Comparison of ENCODE assay signal across 8 cellular contexts in the genomic region with DNA sequence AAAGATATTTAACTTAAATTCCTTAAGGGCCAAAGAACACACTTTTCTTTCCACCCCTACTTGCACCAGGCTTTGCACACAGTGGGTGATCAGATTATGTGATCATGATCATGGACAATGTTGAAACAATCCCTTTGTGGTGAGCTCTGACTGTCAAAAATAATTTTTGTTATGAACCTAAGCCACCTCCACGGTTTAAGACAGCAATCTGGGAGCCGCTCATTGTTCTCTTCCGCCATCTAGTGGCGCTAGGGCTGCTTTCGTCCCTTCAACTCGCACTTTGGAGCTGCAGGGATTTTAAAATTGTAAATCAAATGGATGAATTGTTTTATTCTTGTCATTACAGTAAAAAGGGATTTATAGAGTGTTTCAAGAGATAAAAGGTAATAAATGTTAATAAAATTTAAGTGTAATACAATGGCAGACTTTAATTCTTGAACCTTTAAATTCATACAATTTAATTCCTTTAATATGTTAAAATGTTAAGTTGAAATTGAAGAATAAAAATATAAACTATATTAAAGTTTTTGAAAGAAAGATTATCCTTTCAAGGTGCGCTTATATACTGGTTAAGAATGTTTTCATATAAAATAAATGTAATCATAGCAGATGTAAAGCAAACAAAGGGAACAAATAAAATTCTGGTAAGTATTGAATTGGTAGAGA. TPM values are rescaled to one million over a fixed set of nuclear protein-coding genes. Genes with fewer than 3 reads are reported as not detected.
A peak's percentile ranks its signal among the peaks of the same experiment; 100 is the strongest.
DNase-seq lines count a peak whose midpoint lies in the region; ATAC-seq and TF ChIP-seq lines count a peak whose summit lies in the region.

No MANE protein-coding gene starts in this region.

- no peaks in the 10 kb centered on the region for H3K27me3 ChIP-seq in liver (ENCODE audit: control insufficient read depth in 4 of 4, insufficient read depth in 4 of 4, low read length in 3 of 4)

- no peaks in the 10 kb centered on the region for H3K36me3 ChIP-seq in liver (ENCODE audit: control insufficient read depth in 4 of 4, insufficient read depth in 3 of 4, low read depth in 1 of 4, low read length in 3 of 4)

- no peaks in the 10 kb centered on the region for H3K9me3 ChIP-seq in liver (ENCODE audit: control insufficient read depth in 4 of 4, low read length in 3 of 4)

- WGBS in liver, result 3% methylated on average over 7 of the region's 7 CpGs

- no peaks in the 10 kb centered on the region for H3K36me3 Mint-ChIP-seq in chondrocyte (ENCODE audit: low read depth)

- no peak overlapping the region for H3K27ac ChIP-seq in C4-2B
- H3K27ac ChIP-seq in liver (ENCODE audit: low read depth in 1 of 2, low read length in 2 of 2), result no peak overlapping the region

- H3K4me1 ChIP-seq in liver (ENCODE audit: control insufficient read depth in 4 of 4, insufficient read depth in 4 of 4, low read length in 3 of 4), result peaks cover 0 to 4% (median 2%) of the 10 kb centered on the region in 4 donors

- TF ChIP-seq RAD21 in liver (IDR thresholded peaks at IDR 0.05), result peak; percentile 85 to 87

- ATAC-seq in HG03354 (IDR thresholded peaks at IDR 0.05; ENCODE audit: poor library complexity, severe bottlenecking, unreplicated experiment), result peak; percentile 97

- peaks cover 34% of the 10 kb centered on the region for H3K27me3 Mint-ChIP-seq in chondrocyte (ENCODE audit: low read depth)

- peak; percentile 20 for DNase-seq in GM19240 (ENCODE audit: insufficient read length, low spot score)
- DNase-seq in NCI-H446 (lab: John Stamatoyannopoulos, UW), result peak; percentile 67 to 86
- peak; percentile 26 to 43 for DNase-seq in activated CD4-positive, alpha-beta T cell treated with anti-CD3 and anti-CD28 coated beads for 24 hours (ENCODE audit: low read depth in 2 of 2)
- DNase-seq in chondrocyte (ENCODE audit: low spot score), result no peak
- peak; percentile 7 to 24 (median 17) for DNase-seq in stimulated activated CD4-positive, alpha-beta T cell treated with anti-CD3 and anti-CD28 coated beads, TNF-alpha, amount 100 ng/mL, for 4 hours (ENCODE audit: low read depth in 3 of 3)

- H3K4me1 Mint-ChIP-seq in chondrocyte (ENCODE audit: low read depth), result no peaks in the 10 kb centered on the region

- H3K4me3 Mint-ChIP-seq in chondrocyte (ENCODE audit: unreplicated experiment), result no peak overlapping the region

- TF ChIP-seq CTCF in C4-2B (conservative IDR thresholded peaks at IDR 0.05), result peak; percentile 92
- TF ChIP-seq CTCF in chondrocyte (IDR thresholded peaks at IDR 0.05), result peak; percentile 96
- TF ChIP-seq CTCF in liver (IDR thresholded peaks at IDR 0.05; ENCODE audit: low read depth, low read length, missing input control), result peak; percentile 81

- no peak overlapping the region for H3K9ac ChIP-seq in liver (ENCODE audit: low read depth in 1 of 2, low read length in 2 of 2)

- H3K27ac Mint-ChIP-seq in chondrocyte (ENCODE audit: unreplicated experiment), result no peak overlapping the region

- H3K4me3 ChIP-seq in liver (ENCODE audit: low read depth in 1 of 3, low read length in 3 of 3), result no peak overlapping the region

- no peaks in the 10 kb centered on the region for H3K9me3 Mint-ChIP-seq in chondrocyte (ENCODE audit: low read depth)

TF ChIP-seq in liver, 16 proteins besides CTCF, POLR2A, EP300 and RAD21:
- TF ChIP-seq, protein P1, sequence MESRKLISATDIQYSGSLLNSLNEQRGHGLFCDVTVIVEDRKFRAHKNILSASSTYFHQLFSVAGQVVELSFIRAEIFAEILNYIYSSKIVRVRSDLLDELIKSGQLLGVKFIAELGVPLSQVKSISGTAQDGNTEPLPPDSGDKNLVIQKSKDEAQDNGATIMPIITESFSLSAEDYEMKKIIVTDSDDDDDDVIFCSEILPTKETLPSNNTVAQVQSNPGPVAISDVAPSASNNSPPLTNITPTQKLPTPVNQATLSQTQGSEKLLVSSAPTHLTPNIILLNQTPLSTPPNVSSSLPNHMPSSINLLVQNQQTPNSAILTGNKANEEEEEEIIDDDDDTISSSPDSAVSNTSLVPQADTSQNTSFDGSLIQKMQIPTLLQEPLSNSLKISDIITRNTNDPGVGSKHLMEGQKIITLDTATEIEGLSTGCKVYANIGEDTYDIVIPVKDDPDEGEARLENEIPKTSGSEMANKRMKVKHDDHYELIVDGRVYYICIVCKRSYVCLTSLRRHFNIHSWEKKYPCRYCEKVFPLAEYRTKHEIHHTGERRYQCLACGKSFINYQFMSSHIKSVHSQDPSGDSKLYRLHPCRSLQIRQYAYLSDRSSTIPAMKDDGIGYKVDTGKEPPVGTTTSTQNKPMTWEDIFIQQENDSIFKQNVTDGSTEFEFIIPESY (IDR thresholded peaks at IDR 0.05), result no peak
- TF ChIP-seq HNF4A (conservative IDR thresholded peaks at IDR 0.05) (peak; percentile 45 to 67), RXRA (IDR thresholded peaks at IDR 0.05) (peak; percentile 44 to 74)

RNA-seq across cellular contexts. Expression of a gene that starts 45.3 kb away (rescaled TPM):
- 4.5 to 8.0 TPM (median 4.7 TPM) in 3 replicates for total RNA-seq in chondrocyte
- 1 to 10 TPM; 1.1 to 3.4 TPM for total RNA-seq in liver
- polyA plus RNA-seq in liver, result 1 to 10 TPM; 1.4 TPM
